Comparison of ENCODE assay signal across 14 cellular contexts in genomic region chr9:6086006-6086655, GRCh38.
"Had no signal": no experiment of that assay in that cellular context is flagged by ENCODE, and none has a peak within 500 bp of the region (broad histone marks: within the 10 kb centered on the region; RNA-seq: fewer than 3 reads in every experiment).

No MANE protein-coding gene starts in this region.

- H3K4me1 Mint-ChIP-seq: activated T-helper 17 cell treated with anti-CD3 and anti-CD28 coated beads, Interleukin-2, amount 50 U/mL, for 72 hours; stimulated activated memory B cell treated with anti-CD40 and anti-IgM and Interleukin-4, amounts not matched to agents 10 μg/mL and 1 μg/mL and 100 μg/mL, for 72 hours had no signal

- ATAC-seq: activated T-helper 17 cell treated with anti-CD3 and anti-CD28 coated beads, Interleukin-2, amount 50 U/mL, for 72 hours; body of pancreas; stimulated activated memory B cell treated with anti-CD40 and anti-IgM and Interleukin-4, amounts not matched to agents 10 μg/mL and 1 μg/mL and 100 μg/mL, for 72 hours had no signal

- H3K4me1 ChIP-seq: body of pancreas, right atrium auricular region, transverse colon had no signal

- H3K36me3 ChIP-seq: right atrium auricular region, transverse colon had no signal

- DNase-seq: activated CD4-positive, alpha-beta T cell treated with anti-CD3 and anti-CD28 coated beads, Interleukin-2, amount 50 U/mL, for 1 hour; activated CD4-positive, CD25-positive, alpha-beta regulatory T cell; activated naive CD4-positive, alpha-beta T cell treated with anti-CD3 and anti-CD28 coated beads for 36 hours; activated T-cell treated with anti-CD3 and anti-CD28 coated beads for 4 hours; body of pancreas; effector memory CD4-positive, alpha-beta T cell; islet precursor cell; small intestine; T-helper 2 cell; transverse colon had no signal

- H3K27me3 ChIP-seq: body of pancreas, right atrium auricular region, transverse colon had no signal

- H3K4me3 Mint-ChIP-seq: activated naive CD4-positive, alpha-beta T cell treated with anti-CD3 and anti-CD28 coated beads for 36 hours; activated T-helper 17 cell treated with anti-CD3 and anti-CD28 coated beads, Interleukin-2, amount 50 U/mL, for 72 hours; stimulated activated memory B cell treated with anti-CD40 and anti-IgM and Interleukin-4, amounts not matched to agents 10 μg/mL and 1 μg/mL and 100 μg/mL, for 72 hours had no signal

- H3K4me3 ChIP-seq: body of pancreas, right atrium auricular region, transverse colon had no signal

- FAIRE-seq: frontal cortex, small intestine had no signal

- H3K27me3 Mint-ChIP-seq: activated T-helper 17 cell treated with anti-CD3 and anti-CD28 coated beads, Interleukin-2, amount 50 U/mL, for 72 hours; stimulated activated memory B cell treated with anti-CD40 and anti-IgM and Interleukin-4, amounts not matched to agents 10 μg/mL and 1 μg/mL and 100 μg/mL, for 72 hours had no signal

- H3K9me3 ChIP-seq: body of pancreas, right atrium auricular region, transverse colon had no signal

- H3K27ac ChIP-seq: body of pancreas, right atrium auricular region, transverse colon had no signal

- H3K9me3 Mint-ChIP-seq: activated naive CD4-positive, alpha-beta T cell treated with anti-CD3 and anti-CD28 coated beads for 36 hours; activated T-helper 17 cell treated with anti-CD3 and anti-CD28 coated beads, Interleukin-2, amount 50 U/mL, for 72 hours; stimulated activated memory B cell treated with anti-CD40 and anti-IgM and Interleukin-4, amounts not matched to agents 10 μg/mL and 1 μg/mL and 100 μg/mL, for 72 hours had no signal

- H3K36me3 Mint-ChIP-seq: stimulated activated memory B cell treated with anti-CD40 and anti-IgM and Interleukin-4, amounts not matched to agents 10 μg/mL and 1 μg/mL and 100 μg/mL, for 72 hours had no signal

- H3K27ac Mint-ChIP-seq: activated naive CD4-positive, alpha-beta T cell treated with anti-CD3 and anti-CD28 coated beads for 36 hours; activated T-helper 17 cell treated with anti-CD3 and anti-CD28 coated beads, Interleukin-2, amount 50 U/mL, for 72 hours; stimulated activated memory B cell treated with anti-CD40 and anti-IgM and Interleukin-4, amounts not matched to agents 10 μg/mL and 1 μg/mL and 100 μg/mL, for 72 hours had no signal
